8 cellular contexts compared by ENCODE assay signal in the genomic region with DNA sequence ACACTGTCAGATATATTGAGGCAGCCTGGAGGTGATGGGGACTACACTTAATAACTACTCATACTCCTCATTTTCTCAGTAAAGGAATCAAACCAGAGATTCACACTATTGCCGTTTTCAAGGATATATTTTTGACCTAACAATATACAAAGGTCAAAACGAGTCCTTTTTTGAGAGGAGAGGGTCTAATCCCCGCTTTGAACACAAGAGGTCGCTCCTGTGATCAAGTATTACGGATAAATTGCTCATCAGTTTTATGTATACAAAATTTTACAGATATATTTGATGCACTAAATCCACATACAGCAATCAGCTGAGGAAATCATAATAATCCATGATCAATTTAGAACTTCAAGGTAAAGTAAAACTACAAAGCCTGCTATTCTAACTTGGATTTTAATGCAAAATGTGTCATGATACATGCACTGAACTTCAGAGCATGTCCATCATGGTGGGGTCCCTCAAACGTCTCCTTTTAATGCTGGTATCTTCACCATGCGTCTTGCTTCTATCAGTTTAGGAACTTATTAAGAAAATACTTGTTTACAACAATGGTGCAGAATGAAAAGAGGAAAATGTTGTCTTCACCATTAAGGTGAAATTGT. TPM values are rescaled to one million over a fixed set of nuclear protein-coding genes. Genes with fewer than 3 reads are reported as not detected.
DNase-seq lines count a peak whose midpoint lies in the region; ATAC-seq, FAIRE-seq and TF ChIP-seq lines count a peak whose summit lies in the region.

No MANE protein-coding gene starts in this region.

- FAIRE-seq in D721Med (lab: Jason Lieb, UNC) = no peak

- ATAC-seq in GM18520 (IDR thresholded peaks at IDR 0.05; ENCODE audit: unreplicated experiment) = no peak
- ATAC-seq in HG03432 (IDR thresholded peaks at IDR 0.05; ENCODE audit: unreplicated experiment) = no peak
- no peak for ATAC-seq in GM21529 (IDR thresholded peaks at IDR 0.05; ENCODE audit: unreplicated experiment)
- no peak for ATAC-seq in HG03025 (IDR thresholded peaks at IDR 0.05; ENCODE audit: low FRiP score, unreplicated experiment)

- no peak overlapping the region for H3K27ac ChIP-seq in VCaP

- DNase-seq in D721Med (ENCODE audit: insufficient read length, low spot score) (no peak), HT-29 (ENCODE audit: low spot score) (peak; percentile 82), lung microvascular endothelial cell (ENCODE audit: low read depth in 2 of 2) (peak; percentile 31 to 54)

- TF ChIP-seq CTCF in D721Med (IDR thresholded peaks at IDR 0.05; ENCODE audit: insufficient read depth, missing control alignments) = peak; percentile 58
- peak; percentile 71 for TF ChIP-seq CTCF in VCaP (conservative IDR thresholded peaks at IDR 0.05)

RNA-seq across cellular contexts. Expression of a gene that starts 2.5 kb away (rescaled TPM):
- total RNA-seq in HT-29 (2014; rRNA removed; shearing (Covaris generic)) = 13.2 and 15.3 TPM in 2 replicates
- total RNA-seq in lung microvascular endothelial cell = not detected in 2 replicates

Comparison
In these comparisons a context has a peak if more than half of its experiments do, and no peak if none do; other contexts are left out.
1. RNA of a gene that starts 2.5 kb away (total RNA-seq): 13.2 to 15.3 TPM in HT-29; not detected in lung microvascular endothelial cell; every median in the first group is over 10 times any median in the second.